ENCODE assay signal across 6 cellular contexts in genomic region chr1:153962088-153963029, GRCh38. TPM values are rescaled to one million over a fixed set of nuclear protein-coding genes. Genes with fewer than 3 reads are reported as not detected.
A peak's percentile ranks its signal among the peaks of the same experiment; 100 is the strongest.
DNase-seq lines count a peak whose midpoint lies in the region; ATAC-seq and TF ChIP-seq lines count a peak whose summit lies in the region.

No MANE protein-coding gene starts in this region.

- H3K4me3 ChIP-seq in HEK293 (ENCODE audit: low read depth, low read length) (peak overlapping the region; percentile 62), mesodermal cell (ENCODE audit: extremely low read depth, insufficient read depth, low read length, poor library complexity, severe bottlenecking) (peak overlapping the region; percentile 75)

- CTCF ChIA-PET in HEK293 (lab: Yijun Ruan, JAX) = interaction anchor here (0.9 to 2.2 kb wide), 3 partner anchors 16 to 141 kb away, joined by 3 to 9 read pairs (median 7); partner anchors contain the start of genes DENND4B and RAB13

- ATAC-seq in HG02884 (IDR thresholded peaks at IDR 0.05; ENCODE audit: unreplicated experiment) = no peak
- ATAC-seq in HG02678 (IDR thresholded peaks at IDR 0.05; ENCODE audit: unreplicated experiment) = no peak

- H3K27me3 Mint-ChIP-seq in activated naive CD8-positive, alpha-beta T cell treated with anti-CD3 and anti-CD28 coated beads for 36 hours = no peaks in the 10 kb centered on the region

- H3K36me3 Mint-ChIP-seq in activated naive CD8-positive, alpha-beta T cell treated with anti-CD3 and anti-CD28 coated beads for 36 hours = peaks cover 28% of the 10 kb centered on the region

- peak overlapping the region; percentile 53 for H3K27ac ChIP-seq in HEK293 (ENCODE audit: extremely low read depth, low read depth, low read length)
- H3K27ac ChIP-seq in mesodermal cell (ENCODE audit: low read depth, low read length, severe bottlenecking) = peak overlapping the region; percentile 96

- POLR2A ChIA-PET in HEK293 (lab: Yijun Ruan, JAX) = interaction anchor here (0.5 to 3.0 kb wide), 13 partner anchors 7 to 187 kb away, joined by 3 to 58 read pairs (median 7); partner anchors contain the start of genes DENND4B, GATAD2B, JTB and RAB13

- H3K4me1 ChIP-seq in HEK293 (ENCODE audit: control insufficient read depth, insufficient read depth, low read length) (peaks cover 4% of the 10 kb centered on the region; the same call in 1 of the 2 replicates), mesodermal cell (ENCODE audit: control insufficient read depth, insufficient read depth, low read length, poor library complexity, severe bottlenecking) (peaks cover 7% of the 10 kb centered on the region)

- H3K36me3 ChIP-seq in HEK293 (ENCODE audit: control insufficient read depth in 2 of 2, insufficient read depth in 1 of 2, low read length in 2 of 2) (peaks cover 0 to 31% of the 10 kb centered on the region in 2 experiments; a peak in 2 of 3 replicates), mesodermal cell (ENCODE audit: control insufficient read depth, insufficient read depth, low read length) (peaks cover 29% of the 10 kb centered on the region)

- 0 out of 2 replicates have a peak, but pooled peaks have one; percentile 20 for TF ChIP-seq CTCF in HEK293 (tag by site-specific recombination; IDR thresholded peaks at IDR 0.05)

- no peaks in the 10 kb centered on the region for H3K9me3 Mint-ChIP-seq in activated naive CD8-positive, alpha-beta T cell treated with anti-CD3 and anti-CD28 coated beads for 36 hours

- H3K4me3 Mint-ChIP-seq in activated naive CD8-positive, alpha-beta T cell treated with anti-CD3 and anti-CD28 coated beads for 36 hours = peak overlapping the region; percentile 83

- H3K27ac Mint-ChIP-seq in activated naive CD8-positive, alpha-beta T cell treated with anti-CD3 and anti-CD28 coated beads for 36 hours = peak overlapping the region; percentile 87

- peaks cover 35% of the 10 kb centered on the region for H3K4me1 Mint-ChIP-seq in activated naive CD8-positive, alpha-beta T cell treated with anti-CD3 and anti-CD28 coated beads for 36 hours

- WGBS in mesodermal cell (ENCODE audit: insufficient coverage in 2 of 2), 2 experiments = 5 to 18% methylated on average over 3 to 10 of the region's 16 CpGs

- H3K9me3 ChIP-seq in HEK293 (ENCODE audit: control insufficient read depth, insufficient read depth, low read depth, low read length) (no peaks in the 10 kb centered on the region), mesodermal cell (ENCODE audit: control insufficient read depth, low read length) (no peaks in the 10 kb centered on the region)

- no peak for DNase-seq in activated naive CD8-positive, alpha-beta T cell treated with anti-CD3 and anti-CD28 coated beads for 36 hours
- no peak for DNase-seq in NCI-H1092 treated with DMSO at 0.1 percent for 48 hours (lab: John Stamatoyannopoulos, UW)

TF ChIP-seq in HEK293, 187 proteins besides CTCF, POLR2A, EP300 and RAD21 (continues in another document):
- peak; percentile 17 for TF ChIP-seq IKZF3 (tag by site-specific recombination; IDR thresholded peaks at IDR 0.05)
- TF ChIP-seq KLF10 (tag by site-specific recombination; IDR thresholded peaks at IDR 0.05) = no peak
- TF ChIP-seq SP3 (tag by site-specific recombination; IDR thresholded peaks at IDR 0.05) = no peak
- TF ChIP-seq BCL6B (tag by site-specific recombination; IDR thresholded peaks at IDR 0.05) = no peak
- peak; percentile 54; the same call in 1 of the 2 replicates for TF ChIP-seq WT1 (tag by site-specific recombination; IDR thresholded peaks at IDR 0.05)
- TF ChIP-seq ZNF350 (tag by site-specific recombination; IDR thresholded peaks at IDR 0.05) = no peak
- TF ChIP-seq ZNF707 (tag by site-specific recombination; IDR thresholded peaks at IDR 0.05) = no peak
- no peak for TF ChIP-seq ZFHX2 (tag by site-specific recombination; conservative IDR thresholded peaks at IDR 0.05)
- peak; percentile 40; the same call in 1 of the 2 replicates for TF ChIP-seq ZIC2 (tag by site-specific recombination; IDR thresholded peaks at IDR 0.05)
- TF ChIP-seq ZNF311 (tag by site-specific recombination; IDR thresholded peaks at IDR 0.05; ENCODE audit: borderline replicate concordance) = no peak
- no peak for TF ChIP-seq MYNN (tag by site-specific recombination; IDR thresholded peaks at IDR 0.05; ENCODE audit: borderline replicate concordance)
- TF ChIP-seq ZEB2 (tag by site-specific recombination; IDR thresholded peaks at IDR 0.05) = no peak
- TF ChIP-seq HOXA7 (CRISPR knock-in tag; IDR thresholded peaks at IDR 0.05; ENCODE audit: borderline replicate concordance) = no peak
- TF ChIP-seq ZNF501 (tag by site-specific recombination; IDR thresholded peaks at IDR 0.05) = no peak
- TF ChIP-seq RBAK (tag by site-specific recombination; IDR thresholded peaks at IDR 0.05) = no peak
- TF ChIP-seq ZBTB48 (tag by site-specific recombination; IDR thresholded peaks at IDR 0.05) = no peak
- no peak for TF ChIP-seq PRDM10 (tag by site-specific recombination; IDR thresholded peaks at IDR 0.05)
- TF ChIP-seq ZNF223 (tag by site-specific recombination; IDR thresholded peaks at IDR 0.05) = no peak
- TF ChIP-seq, protein P1, sequence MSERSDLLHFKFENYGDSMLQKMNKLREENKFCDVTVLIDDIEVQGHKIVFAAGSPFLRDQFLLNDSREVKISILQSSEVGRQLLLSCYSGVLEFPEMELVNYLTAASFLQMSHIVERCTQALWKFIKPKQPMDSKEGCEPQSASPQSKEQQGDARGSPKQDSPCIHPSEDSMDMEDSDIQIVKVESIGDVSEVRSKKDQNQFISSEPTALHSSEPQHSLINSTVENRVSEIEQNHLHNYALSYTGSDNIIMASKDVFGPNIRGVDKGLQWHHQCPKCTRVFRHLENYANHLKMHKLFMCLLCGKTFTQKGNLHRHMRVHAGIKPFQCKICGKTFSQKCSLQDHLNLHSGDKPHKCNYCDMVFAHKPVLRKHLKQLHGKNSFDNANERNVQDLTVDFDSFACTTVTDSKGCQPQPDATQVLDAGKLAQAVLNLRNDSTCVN (tag by site-specific recombination; optimal IDR thresholded peaks at IDR 0.05) = no peak
- no peak for TF ChIP-seq ZBTB8A (tag by site-specific recombination; IDR thresholded peaks at IDR 0.05)
- TF ChIP-seq ZNF423 (tag by site-specific recombination; IDR thresholded peaks at IDR 0.05) = peak; percentile 79
- no peak for TF ChIP-seq SP2 (tag by site-specific recombination; IDR thresholded peaks at IDR 0.05)
- TF ChIP-seq KLF7 (tag by site-specific recombination; IDR thresholded peaks at IDR 0.05; ENCODE audit: borderline replicate concordance) = no peak
- no peak for TF ChIP-seq ZNF2 (tag by site-specific recombination; IDR thresholded peaks at IDR 0.05)

RNA-seq across cellular contexts. Expression of gene SLC39A1, which starts 1.0 kb away (rescaled TPM):
- 10 to 100 TPM; 60.6 to 63.1 TPM for total RNA-seq in activated naive CD8-positive, alpha-beta T cell treated with anti-CD3 and anti-CD28 coated beads for 36 hours
- polyA plus RNA-seq in mesodermal cell (2013, experiment 1 of 2) = 108 TPM
- 91.0 TPM for polyA plus RNA-seq in mesodermal cell (2013, experiment 2 of 2)

RNA-seq across cellular contexts. Expression of gene CRTC2, which starts 3.9 kb away (rescaled TPM):
- total RNA-seq in activated naive CD8-positive, alpha-beta T cell treated with anti-CD3 and anti-CD28 coated beads for 36 hours = 10 to 100 TPM; 56.4 to 67.0 TPM
- polyA plus RNA-seq in mesodermal cell (2013, experiment 1 of 2) = 36.3 TPM
- polyA plus RNA-seq in mesodermal cell (2013, experiment 2 of 2) = 26.6 TPM

RNA-seq across cellular contexts. Expression of gene CREB3L4, which starts 5.3 kb away (rescaled TPM):
- total RNA-seq in activated naive CD8-positive, alpha-beta T cell treated with anti-CD3 and anti-CD28 coated beads for 36 hours = 1 to 10 TPM; 6.8 to 7.3 TPM
- polyA plus RNA-seq in mesodermal cell (2013, experiment 1 of 2) = 19.5 TPM
- 17.7 TPM for polyA plus RNA-seq in mesodermal cell (2013, experiment 2 of 2)

RNA-seq across cellular contexts. Expression of gene JTB, which starts 15.1 kb away (rescaled TPM):
- 100 to 1,000 TPM; 204 to 214 TPM for total RNA-seq in activated naive CD8-positive, alpha-beta T cell treated with anti-CD3 and anti-CD28 coated beads for 36 hours
- polyA plus RNA-seq in mesodermal cell (2013, experiment 1 of 2) = 87.8 TPM
- 71.9 TPM for polyA plus RNA-seq in mesodermal cell (2013, experiment 2 of 2)

RNA-seq across cellular contexts. Expression of gene DENND4B, which starts 15.8 kb away (rescaled TPM):
- 10 to 100 TPM; 90.2 to 91.4 TPM for total RNA-seq in activated naive CD8-positive, alpha-beta T cell treated with anti-CD3 and anti-CD28 coated beads for 36 hours
- polyA plus RNA-seq in mesodermal cell (2013, experiment 1 of 2) = 27.1 TPM
- polyA plus RNA-seq in mesodermal cell (2013, experiment 2 of 2) = 25.5 TPM
